ENCODE assay signal across 23 cellular contexts in the genomic region with DNA sequence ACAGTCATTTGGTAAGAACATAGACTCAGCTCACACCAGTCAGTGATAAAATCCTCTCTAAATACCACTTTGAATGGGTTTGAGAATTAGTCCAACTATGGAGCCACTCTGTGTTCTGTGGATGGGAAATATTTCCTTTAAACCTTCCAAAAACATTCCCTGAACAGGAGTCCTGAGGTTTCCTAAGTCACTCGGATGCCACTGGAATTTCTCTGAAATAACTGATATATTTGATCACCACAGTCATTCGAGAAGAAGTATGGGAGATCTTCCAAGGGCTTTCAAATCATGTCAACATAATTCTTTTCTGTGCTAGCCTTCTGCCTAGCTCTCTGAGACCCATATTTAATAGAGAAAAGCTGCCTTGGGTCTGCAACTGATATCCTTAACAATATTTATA.
"Had no signal": no experiment of that assay in that cellular context is flagged by ENCODE, and none has a peak within 500 bp of the region (broad histone marks: within the 10 kb centered on the region; RNA-seq: fewer than 3 reads in every experiment).

No MANE protein-coding gene starts in this region.

- DNase-seq: colonic mucosa; effector CD4-positive, alpha-beta T cell; endodermal cell; erythroblast; foreskin melanocyte; head of caudate nucleus; left colon; left ventricle myocardium superior; mesenchymal stem cell; midbrain; naive B cell; psoas muscle; small intestine; stimulated activated CD4-positive, alpha-beta T cell treated with anti-CD3 and anti-CD28 coated beads, Interleukin-2, amount 100 ng/mL, for 48 hours; stimulated activated naive CD8-positive, alpha-beta T cell treated with anti-CD3 and anti-CD28 coated beads, Interleukin-15, Interleukin-2, amounts not matched to agents 100 U/mL and 50 U/mL, for 24 hours; tibial artery; upper lobe of left lung had no signal

- H3K4me3 ChIP-seq: colonic mucosa, hepatocyte, lung, psoas muscle, tibial artery, upper lobe of left lung, vagina had no signal

- H3K36me3 Mint-ChIP-seq: naive B cell had no signal

- H3K27me3 Mint-ChIP-seq: naive B cell had no signal

- H3K27ac Mint-ChIP-seq: endodermal cell, naive B cell, nephron had no signal

- H3K36me3 ChIP-seq: colonic mucosa, tibial artery, upper lobe of left lung, vagina had no signal

- H3K27ac ChIP-seq: colonic mucosa, hepatocyte, parathyroid adenoma, psoas muscle, tibial artery, upper lobe of left lung, vagina had no signal

- H3K9me3 ChIP-seq: colonic mucosa, psoas muscle, tibial artery, upper lobe of left lung, vagina had no signal

- H3K4me1 Mint-ChIP-seq: naive B cell, nephron had no signal

- FAIRE-seq: endothelial cell of umbilical vein, small intestine had no signal

- H3K4me1 ChIP-seq: colonic mucosa, parathyroid adenoma, psoas muscle, tibial artery, upper lobe of left lung, vagina had no signal

- H3K27me3 ChIP-seq: colonic mucosa, hepatocyte, tibial artery, upper lobe of left lung, vagina had no signal

- H3K4me3 Mint-ChIP-seq: endodermal cell, naive B cell, nephron had no signal
